ENCODE assay signal across 20 cellular contexts in genomic region chr13:99385940-99386339, GRCh38.
DNase-seq lines count a peak whose midpoint lies in the region; ATAC-seq, FAIRE-seq and TF ChIP-seq lines count a peak whose summit lies in the region.
"Had no signal": no experiment of that assay in that cellular context is flagged by ENCODE, and none has a peak within 500 bp of the region (broad histone marks: within the 10 kb centered on the region; RNA-seq: fewer than 3 reads in every experiment).

No MANE protein-coding gene starts in this region.

- H3K36me3 ChIP-seq in kidney (ENCODE audit: control insufficient read depth in 1 of 2, insufficient read depth in 2 of 2, low read length in 2 of 2), result peaks cover 10 to 12% of the 10 kb centered on the region in 2 donors
- peaks cover 0 to 2% of the 10 kb centered on the region in 2 donors for H3K36me3 ChIP-seq in body of pancreas (replicated peaks in 1 of 2; ENCODE audit: insufficient read depth in 1 of 2, low read depth in 2 of 2)
- H3K36me3 ChIP-seq: SJCRH30 had no signal

- H3K4me1 ChIP-seq in kidney (ENCODE audit: control insufficient read depth in 1 of 2, insufficient read depth in 1 of 2, low read depth in 1 of 2, low read length in 2 of 2) (peaks cover 0 to 2% of the 10 kb centered on the region in 2 donors), body of pancreas (no peaks in the 10 kb centered on the region)
- H3K4me1 ChIP-seq: sigmoid colon, SJCRH30 had no signal

- peak overlapping the region; percentile 30 for H3K27ac Mint-ChIP-seq in activated naive CD4-positive, alpha-beta T cell treated with anti-CD3 and anti-CD28 coated beads, Interleukin-2, amount 50 U/mL, for 24 hours
- H3K27ac Mint-ChIP-seq in activated naive CD8-positive, alpha-beta T cell, result peak overlapping the region; percentile 94

- no peak overlapping the region for H3K9ac ChIP-seq in kidney (ENCODE audit: low read length in 2 of 2)

- TF ChIP-seq CTCF in kidney (IDR thresholded peaks at IDR 0.05; ENCODE audit: borderline replicate concordance, extremely low read depth, insufficient read depth) (no peak), body of pancreas (IDR thresholded peaks at IDR 0.05) (no peak)

- peaks cover 86% of the 10 kb centered on the region for H3K4me1 Mint-ChIP-seq in activated naive CD4-positive, alpha-beta T cell treated with anti-CD3 and anti-CD28 coated beads, Interleukin-2, amount 50 U/mL, for 24 hours
- peaks cover 79% of the 10 kb centered on the region for H3K4me1 Mint-ChIP-seq in activated naive CD8-positive, alpha-beta T cell (ENCODE audit: low read depth)

- H3K4me3 ChIP-seq in kidney (ENCODE audit: low read length in 2 of 2) (no peak overlapping the region), body of pancreas (no peak overlapping the region)
- H3K4me3 ChIP-seq: esophagus muscularis mucosa, sigmoid colon, SJCRH30, suprapubic skin had no signal

- no peak for TF ChIP-seq POLR2A in body of pancreas (IDR thresholded peaks at IDR 0.05)

- H3K9me3 Mint-ChIP-seq in activated naive CD4-positive, alpha-beta T cell treated with anti-CD3 and anti-CD28 coated beads, Interleukin-2, amount 50 U/mL, for 24 hours, result no peaks in the 10 kb centered on the region
- no peaks in the 10 kb centered on the region for H3K9me3 Mint-ChIP-seq in activated naive CD8-positive, alpha-beta T cell (ENCODE audit: low read depth)
- H3K9me3 Mint-ChIP-seq: immature natural killer cell had no signal

- no peak for DNase-seq in activated naive CD4-positive, alpha-beta T cell (lab: John Stamatoyannopoulos, UW)
- DNase-seq in NCI-H345 (lab: John Stamatoyannopoulos, UW) (peak; percentile 59), posterior vena cava (ENCODE audit: low spot score) (peak; percentile 58), kidney (no peak), OCI-M1 (lab: John Stamatoyannopoulos, UW) (no peak), body of pancreas (no peak)
- DNase-seq: activated CD4-positive, alpha-beta T cell treated with anti-CD3 and anti-CD28 coated beads for 36 hours; activated gamma-delta T cell; DMS 273 treated with DMSO at 0.1 percent for 48 hours; immature natural killer cell; NCI-H146; NCI-H226; sigmoid colon; SJCRH30; stimulated activated CD4-positive, alpha-beta T cell treated with anti-CD3 and anti-CD28 coated beads, Interleukin-2, amount 100 ng/mL, for 48 hours had no signal

- no peak for ATAC-seq in body of pancreas
- ATAC-seq: activated CD4-positive, alpha-beta T cell treated with anti-CD3 and anti-CD28 coated beads for 36 hours had no signal

- H3K27me3 Mint-ChIP-seq in activated naive CD4-positive, alpha-beta T cell treated with anti-CD3 and anti-CD28 coated beads, Interleukin-2, amount 50 U/mL, for 24 hours, result no peaks in the 10 kb centered on the region
- H3K27me3 Mint-ChIP-seq in activated naive CD8-positive, alpha-beta T cell, result no peaks in the 10 kb centered on the region
- H3K27me3 Mint-ChIP-seq: activated CD4-positive, alpha-beta T cell treated with anti-CD3 and anti-CD28 coated beads for 36 hours had no signal

- no peaks in the 10 kb centered on the region for H3K9me3 ChIP-seq in kidney (ENCODE audit: control insufficient read depth in 1 of 2, low read length in 2 of 2)
- H3K9me3 ChIP-seq in body of pancreas, result no peaks in the 10 kb centered on the region
- H3K9me3 ChIP-seq: esophagus muscularis mucosa, neutrophil, sigmoid colon, SJCRH30, suprapubic skin had no signal

- no peak for FAIRE-seq in kidney (lab: Jason Lieb, UNC)

- WGBS in body of pancreas, 2 donors, result 80 to 81% methylated on average over 5 to 6 of the region's 6 CpGs

- H3K27ac ChIP-seq in kidney (ENCODE audit: low read depth in 2 of 2, low read length in 2 of 2), result no peak overlapping the region
- no peak overlapping the region for H3K27ac ChIP-seq in body of pancreas
- H3K27ac ChIP-seq: esophagus muscularis mucosa, sigmoid colon, SJCRH30, suprapubic skin had no signal

- no peaks in the 10 kb centered on the region for H3K27me3 ChIP-seq in body of pancreas
- H3K27me3 ChIP-seq: esophagus muscularis mucosa, neutrophil, sigmoid colon, SJCRH30, suprapubic skin had no signal

- intact Hi-C loops in posterior vena cava (cut with DNase I), result no loop called here
- intact Hi-C loops in kidney (cut with DNase I), result no loop called here
- intact Hi-C loops in body of pancreas (cut with DNase I), result no loop called here

- H3K4me3 Mint-ChIP-seq in activated naive CD4-positive, alpha-beta T cell treated with anti-CD3 and anti-CD28 coated beads, Interleukin-2, amount 50 U/mL, for 24 hours, result no peak overlapping the region
- no peak overlapping the region for H3K4me3 Mint-ChIP-seq in activated naive CD8-positive, alpha-beta T cell
- H3K4me3 Mint-ChIP-seq: activated CD4-positive, alpha-beta T cell treated with anti-CD3 and anti-CD28 coated beads for 36 hours; immature natural killer cell had no signal

- peaks cover 12% of the 10 kb centered on the region for H3K36me3 Mint-ChIP-seq in activated naive CD4-positive, alpha-beta T cell treated with anti-CD3 and anti-CD28 coated beads, Interleukin-2, amount 50 U/mL, for 24 hours
- peaks cover 8% of the 10 kb centered on the region for H3K36me3 Mint-ChIP-seq in activated naive CD8-positive, alpha-beta T cell

Comparison
In these comparisons a context has a peak if more than half of its experiments do, and no peak if none do; other contexts are left out.
1. DNase-seq: peak in NCI-H345 (single experiment) and posterior vena cava (single experiment); none in activated naive CD4-positive, alpha-beta T cell (0 of 4), kidney (single experiment), OCI-M1 (single experiment) and body of pancreas (0 of 4).